11 cellular contexts compared by ENCODE assay signal in the genomic region with DNA sequence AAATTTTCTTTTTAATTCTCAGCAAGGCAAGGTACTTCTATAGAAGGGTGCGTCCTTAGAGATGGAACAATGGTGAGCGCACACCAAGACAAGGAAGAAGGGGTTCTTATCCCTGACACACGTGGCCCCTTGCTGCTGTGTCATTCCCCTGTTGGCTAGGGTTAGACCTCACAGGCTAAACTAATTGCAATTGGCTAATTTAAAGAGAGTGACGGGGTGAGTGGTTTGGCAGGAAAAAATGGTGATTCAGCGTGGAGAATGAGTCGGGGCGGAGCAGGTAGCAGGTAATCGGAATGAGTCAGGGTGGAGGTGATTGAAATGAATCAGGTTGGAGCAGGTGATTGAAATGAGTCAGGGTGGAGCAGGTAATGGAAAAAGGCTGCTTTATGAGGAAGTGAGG.
DNase-seq lines count a peak whose midpoint lies in the region; ATAC-seq and TF ChIP-seq lines count a peak whose summit lies in the region.
"Had no signal": no experiment of that assay in that cellular context is flagged by ENCODE, and none has a peak within 500 bp of the region (broad histone marks: within the 10 kb centered on the region; RNA-seq: fewer than 3 reads in every experiment).

No MANE protein-coding gene starts in this region.

- no peak for ATAC-seq in GM18873 (IDR thresholded peaks at IDR 0.05; ENCODE audit: low FRiP score, unreplicated experiment)
- ATAC-seq: A549, sciatic nerve had no signal

- TF ChIP-seq CTCF in GM13976 (IDR thresholded peaks at IDR 0.05; ENCODE audit: borderline replicate concordance, control extremely low read depth, extremely low read depth, insufficient read depth, missing control alignments) = no peak

- H3K9me3 Mint-ChIP-seq in T-helper 2 cell treated with Interferon-gamma antibody and Interleukin-4, amounts not matched to agents 5 μg/mL and 100 μg/mL, for 36 hours = no peaks in the 10 kb centered on the region

- H3K4me3 Mint-ChIP-seq in T-helper 2 cell treated with Interferon-gamma antibody and Interleukin-4, amounts not matched to agents 5 μg/mL and 100 μg/mL, for 36 hours = no peak overlapping the region

- no peaks in the 10 kb centered on the region for H3K36me3 Mint-ChIP-seq in T-helper 2 cell treated with Interferon-gamma antibody and Interleukin-4, amounts not matched to agents 5 μg/mL and 100 μg/mL, for 36 hours (ENCODE audit: low read depth)

- no peaks in the 10 kb centered on the region for H3K27me3 Mint-ChIP-seq in T-helper 2 cell treated with Interferon-gamma antibody and Interleukin-4, amounts not matched to agents 5 μg/mL and 100 μg/mL, for 36 hours (ENCODE audit: low read depth)

- peak overlapping the region; percentile 10 for H3K27ac Mint-ChIP-seq in T-helper 2 cell treated with Interferon-gamma antibody and Interleukin-4, amounts not matched to agents 5 μg/mL and 100 μg/mL, for 36 hours

- H3K4me1 Mint-ChIP-seq in T-helper 2 cell treated with Interferon-gamma antibody and Interleukin-4, amounts not matched to agents 5 μg/mL and 100 μg/mL, for 36 hours (ENCODE audit: low read depth) = peaks cover 17% of the 10 kb centered on the region

- TF ChIP-seq POLR2A in erythroblast (IDR thresholded peaks at IDR 0.05; ENCODE audit: low read length) = no peak

- in situ Hi-C loops in GM13976 (cut with MboI; ENCODE audit: low sequenced_read_pairs, unreplicated experiment) = no loop called here

- no peak for DNase-seq in T-helper 2 cell treated with Interferon-gamma antibody and Interleukin-4, amounts not matched to agents 5 μg/mL and 100 μg/mL, for 36 hours (ENCODE audit: low spot score)
- DNase-seq in T-helper 2 cell = no peak
- peak; percentile 7 for DNase-seq in NCI-H226
- DNase-seq in erythroblast (lab: John Stamatoyannopoulos, UW) = peak; percentile 19 to 40
- peak; percentile 47 for DNase-seq in stimulated activated CD4-positive, alpha-beta T cell treated with anti-CD3 and anti-CD28 coated beads, Interleukin-15, amount 100 ng/mL, for 24 hours
- no peak for DNase-seq in NCI-H446 treated with DMSO at 0.1 percent for 48 hours (lab: John Stamatoyannopoulos, UW)
- no peak for DNase-seq in GM13976 (ENCODE audit: low spot score)
- DNase-seq: NCI-H526 had no signal

Comparison
In these comparisons a context has a peak if more than half of its experiments do, and no peak if none do; other contexts are left out.
1. DNase-seq: peak in NCI-H226 (single experiment), erythroblast (2 of 2) and stimulated activated CD4-positive, alpha-beta T cell treated with anti-CD3 and anti-CD28 coated beads, Interleukin-15, amount 100 ng/mL, for 24 hours (single experiment); none in T-helper 2 cell treated with Interferon-gamma antibody and Interleukin-4, amounts not matched to agents 5 μg/mL and 100 μg/mL, for 36 hours (single experiment), T-helper 2 cell (0 of 5), NCI-H446 treated with DMSO at 0.1 percent for 48 hours (single experiment) and GM13976 (single experiment).